Comparison of ENCODE assay signal across 1 cellular context in genomic region chr2:115160523-115161521, GRCh38.
TF ChIP-seq lines count a peak whose summit lies in the region.

No MANE protein-coding gene starts in this region.

TF ChIP-seq in HepG2, 621 proteins besides CTCF, POLR2A, EP300 and RAD21 (continued from another document):
- TF ChIP-seq PATZ1 (CRISPR knock-in tag; IDR thresholded peaks at IDR 0.05) (0 out of 2 replicates have a peak, but pooled peaks have one; percentile 22), MZF1 (CRISPR knock-in tag; IDR thresholded peaks at IDR 0.05; ENCODE audit: borderline replicate concordance) (no peak), ASH2L (IDR thresholded peaks at IDR 0.05; ENCODE audit: insufficient read length, low read depth, low read length) (peak; percentile 26), HNF4A (CRISPR knock-in tag; IDR thresholded peaks at IDR 0.05) (peak; percentile 55), SP140L (CRISPR knock-in tag; IDR thresholded peaks at IDR 0.05; ENCODE audit: borderline replicate concordance) (no peak), CSRNP1 (CRISPR knock-in tag; IDR thresholded peaks at IDR 0.05) (0 out of 2 replicates have a peak, but pooled peaks have one; percentile 55), YY1 (IDR thresholded peaks at IDR 0.05; ENCODE audit: insufficient read depth, insufficient replicate concordance, low read depth, low read length) (peak; percentile 43), FOSL2 (CRISPR knock-in tag; IDR thresholded peaks at IDR 0.05) (no peak), BHLHE40 (IDR thresholded peaks at IDR 0.05; ENCODE audit: low read length) (peak; percentile 60), MAX (IDR thresholded peaks at IDR 0.05) (peak; percentile 58), ATRX (CRISPR knock-in tag; IDR thresholded peaks at IDR 0.05; ENCODE audit: borderline replicate concordance) (no peak), ZNF777 (CRISPR knock-in tag; IDR thresholded peaks at IDR 0.05) (peak; percentile 84), ZFP1 (CRISPR knock-in tag; IDR thresholded peaks at IDR 0.05) (no peak), PRDM15 (CRISPR knock-in tag; IDR thresholded peaks at IDR 0.05) (peak; percentile 98), MNT (IDR thresholded peaks at IDR 0.05) (0 out of 2 replicates have a peak, but pooled peaks have one; percentile 3), ZNF800 (CRISPR knock-in tag; IDR thresholded peaks at IDR 0.05) (no peak), HNF1B (CRISPR knock-in tag; IDR thresholded peaks at IDR 0.05) (0 out of 2 replicates have a peak, but pooled peaks have one; percentile 17)
